Comparison of ENCODE assay signal across 12 cellular contexts in genomic region chr3:9280477-9281219, GRCh38. TPM values are rescaled to one million over a fixed set of nuclear protein-coding genes. Genes with fewer than 3 reads are reported as not detected.
A peak's percentile ranks its signal among the peaks of the same experiment; 100 is the strongest.
DNase-seq lines count a peak whose midpoint lies in the region; ATAC-seq and TF ChIP-seq lines count a peak whose summit lies in the region.
"Had no signal": no experiment of that assay in that cellular context is flagged by ENCODE, and none has a peak within 500 bp of the region (broad histone marks: within the 10 kb centered on the region; RNA-seq: fewer than 3 reads in every experiment).

No MANE protein-coding gene starts in this region.

- WGBS in smooth muscle cell (ENCODE audit: low lambda C conversion rate) = 39% methylated on average over 10 of the region's 10 CpGs

- H3K27me3 ChIP-seq in smooth muscle cell (ENCODE audit: low read depth) = no peaks in the 10 kb centered on the region
- H3K27me3 ChIP-seq: foreskin keratinocyte had no signal

- H3K4me1 Mint-ChIP-seq in WTC11 = peaks cover 15% of the 10 kb centered on the region

- peaks cover 13% of the 10 kb centered on the region for H3K4me1 ChIP-seq in smooth muscle cell (ENCODE audit: low read depth)
- H3K4me1 ChIP-seq: foreskin keratinocyte, psoas muscle had no signal

- H3K4me3 Mint-ChIP-seq in WTC11 = no peak overlapping the region

- no peaks in the 10 kb centered on the region for H3F3A ChIP-seq in smooth muscle cell (ENCODE audit: low read depth)

- no peak overlapping the region for H3K27ac Mint-ChIP-seq in WTC11

- no peaks in the 10 kb centered on the region for H3K27me3 Mint-ChIP-seq in WTC11 (ENCODE audit: low read depth)

- peak overlapping the region; percentile 68 for H3K4me2 ChIP-seq in smooth muscle cell

- no peaks in the 10 kb centered on the region for H3K9me3 ChIP-seq in smooth muscle cell (replicated peaks; ENCODE audit: low read depth)
- H3K9me3 ChIP-seq: psoas muscle had no signal

- no peak overlapping the region for H2AFZ ChIP-seq in smooth muscle cell (ENCODE audit: low read depth)

- TF ChIP-seq CTCF in WTC11 (IDR thresholded peaks at IDR 0.05) (no peak), smooth muscle cell (IDR thresholded peaks at IDR 0.05; ENCODE audit: borderline replicate concordance, insufficient read depth, poor library complexity, severe bottlenecking) (no peak)

- no peaks in the 10 kb centered on the region for H3K9me3 Mint-ChIP-seq in WTC11

- peak overlapping the region; percentile 96 for H3K27ac ChIP-seq in smooth muscle cell (ENCODE audit: low read depth)
- H3K27ac ChIP-seq: foreskin keratinocyte, psoas muscle had no signal

- H3K36me3 Mint-ChIP-seq in WTC11 = no peaks in the 10 kb centered on the region

- peak overlapping the region; percentile 87 for H3K9ac ChIP-seq in smooth muscle cell (ENCODE audit: low read depth)

- CTCF ChIA-PET in WTC11 (lab: Charles Lee) = interaction anchor here (0.9 to 2.1 kb wide), 3 partner anchors 22 to 293 kb away, joined by 3 to 12 read pairs (median 8); partner anchors contain the start of gene SRGAP3

- no peaks in the 10 kb centered on the region for H3K79me2 ChIP-seq in smooth muscle cell (ENCODE audit: low read depth)

- ATAC-seq in WTC11 (peak; percentile 49), GM18498 (IDR thresholded peaks at IDR 0.05; ENCODE audit: unreplicated experiment) (no peak)

- H3K4me3 ChIP-seq in smooth muscle cell = no peak overlapping the region
- H3K4me3 ChIP-seq: psoas muscle had no signal

- DNase-seq in NCI-H1417 (lab: John Stamatoyannopoulos, UW) (peak in 2 of 3 experiments; percentile 61 to 84), NCI-H1417 treated with DMSO at 0.1 percent for 48 hours (lab: John Stamatoyannopoulos, UW) (no peak), WTC11 (ENCODE audit: low spot score) (no peak), globus pallidus (ENCODE audit: low spot score) (peak; percentile 9), smooth muscle cell (lab: John Stamatoyannopoulos, UW; ENCODE audit: unreplicated experiment) (no peak), DMS114 treated with DMSO at 0.1 percent for 48 hours (lab: John Stamatoyannopoulos, UW; ENCODE audit: unreplicated experiment) (no peak), cortex of kidney (lab: John Stamatoyannopoulos, UW) (no peak)
- DNase-seq: 8988T, NCI-H1694 treated with DMSO at 0.1 percent for 48 hours, psoas muscle had no signal

- no peaks in the 10 kb centered on the region for H3K36me3 ChIP-seq in smooth muscle cell (ENCODE audit: low read depth)

- H4K20me1 ChIP-seq in smooth muscle cell (ENCODE audit: low read depth) = no peaks in the 10 kb centered on the region

- POLR2A ChIA-PET in WTC11 (lab: Charles Lee) = no interaction called here

TF ChIP-seq in WTC11, 78 proteins besides CTCF, POLR2A, EP300 and RAD21:
- no peak for TF ChIP-seq ZBTB21 (CRISPR knock-in tag; IDR thresholded peaks at IDR 0.05; ENCODE audit: borderline replicate concordance)
- no peak for TF ChIP-seq ERG (CRISPR knock-in tag; IDR thresholded peaks at IDR 0.05)
- no peak for TF ChIP-seq EMX1 (CRISPR knock-in tag; IDR thresholded peaks at IDR 0.05)
TF ChIP-seq in WTC11: peak in this region for 0.

RNA-seq across cellular contexts. Expression of gene SRGAP3, which starts 31.2 kb away (rescaled TPM):
- total RNA-seq in WTC11 (2021) (11.8 to 17.9 TPM (median 12.1 TPM) in 3 replicates), smooth muscle cell (3.1 and 4.6 TPM in 2 replicates)
- 1.5 and 3.0 TPM in 2 replicates for polyA plus RNA-seq in smooth muscle cell

Comparison
In these comparisons a context has a peak if more than half of its experiments do, and no peak if none do; other contexts are left out.
1. DNase-seq: peak in NCI-H1417 (2 of 3) and globus pallidus (single experiment); none in NCI-H1417 treated with DMSO at 0.1 percent for 48 hours (single experiment), WTC11 (single experiment), smooth muscle cell (single experiment), DMS114 treated with DMSO at 0.1 percent for 48 hours (single experiment) and cortex of kidney (single experiment).